Comparison of ENCODE assay signal across 33 cellular contexts in the genomic region with DNA sequence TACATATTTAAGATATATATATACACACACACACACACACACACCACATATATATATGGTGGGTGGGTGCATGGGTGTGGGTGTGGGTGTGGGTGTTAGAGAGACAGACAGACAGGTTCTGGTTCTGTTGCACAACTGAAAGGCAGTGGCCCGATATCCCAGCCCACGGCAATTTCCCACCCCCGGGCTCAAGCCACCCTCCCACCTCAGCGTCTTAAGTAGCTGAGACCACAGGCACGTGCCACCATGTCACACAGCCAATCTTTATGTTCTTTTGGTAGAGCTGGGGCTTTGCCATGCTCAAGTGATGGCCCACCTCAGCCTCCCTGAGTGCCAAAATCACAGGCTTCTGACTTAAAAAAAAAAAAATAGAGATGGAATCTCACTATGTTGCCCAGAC.
"Had no signal": no experiment of that assay in that cellular context is flagged by ENCODE, and none has a peak within 500 bp of the region (broad histone marks: within the 10 kb centered on the region; RNA-seq: fewer than 3 reads in every experiment).

No MANE protein-coding gene starts in this region.

- ATAC-seq: activated naive CD4-positive, alpha-beta T cell treated with anti-CD3 and anti-CD28 coated beads, Interleukin-2, amount 50 U/mL, for 72 hours; activated naive CD8-positive, alpha-beta T cell treated with anti-CD3 and anti-CD28 coated beads, Interleukin-2, amount 50 U/mL, for 24 hours; activated T-cell treated with anti-CD3 and anti-CD28 coated beads, Interleukin-2, amount 50 U/mL, for 4 hours; activated T-cell treated with anti-CD3 and anti-CD28 coated beads, Interleukin-2, amount 50 U/mL, for 72 hours; activated T-helper 17 cell treated with anti-CD3 and anti-CD28 coated beads, Interleukin-2, amount 50 U/mL, for 72 hours; body of pancreas had no signal

- H3K36me3 ChIP-seq: adrenal gland, ascending aorta, brain microvascular endothelial cell, breast epithelium, cardiac muscle cell had no signal

- FAIRE-seq: astrocyte, bronchial epithelial cell had no signal

- H3K4me3 ChIP-seq: adrenal gland, ascending aorta, body of pancreas, breast epithelium, cardiac muscle cell had no signal

- H3K9me3 ChIP-seq: adrenal gland, ascending aorta, body of pancreas, breast epithelium had no signal

- DNase-seq: activated effector memory CD4-positive, alpha-beta T cell treated with anti-CD3 and anti-CD28 coated beads, Interleukin-2, amount 50 U/mL, for 16 hours; activated effector memory CD4-positive, alpha-beta T cell treated with Interleukin-2 at 50 U/mL for 16 hours; activated gamma-delta T cell; activated gamma-delta T cell treated with Interleukin-2 at 50 U/mL for 16 hours; activated naive CD4-positive, alpha-beta T cell; activated naive CD4-positive, alpha-beta T cell treated with anti-CD3 and anti-CD28 coated beads for 36 hours; activated naive CD4-positive, alpha-beta T cell treated with anti-CD3 and anti-CD28 coated beads, Interleukin-2, amount 10 ng/mL, durations not matched to agents 7 days and 5 days; activated naive CD4-positive, alpha-beta T cell treated with anti-CD3 and anti-CD28 coated beads, Interleukin-2, amount 50 U/mL, for 16 hours; activated naive CD4-positive, alpha-beta T cell treated with Interleukin-2 at 50 U/mL for 16 hours; activated naive CD8-positive, alpha-beta T cell treated with anti-CD3 and anti-CD28 coated beads for 36 hours; activated naive CD8-positive, alpha-beta T cell treated with anti-CD3 and anti-CD28 coated beads, Interleukin-2, amount 10 ng/mL, durations not matched to agents 7 days and 5 days; activated naive CD8-positive, alpha-beta T cell treated with anti-CD3 and anti-CD28 coated beads, Interleukin-2, amount 50 U/mL, for 24 hours; activated T-cell treated with anti-CD3 and anti-CD28 coated beads, Interleukin-2, amount 50 U/mL, for 1 hour; activated T-cell treated with anti-CD3 and anti-CD28 coated beads, Interleukin-2, amount 50 U/mL, for 24 hours; activated T-cell treated with anti-CD3 and anti-CD28 coated beads, Interleukin-2, amount 50 U/mL, for 4 hours; activated T-cell treated with anti-CD3 and anti-CD28 coated beads, Interleukin-2, amount 50 U/mL, for 48 hours; activated T-cell treated with anti-CD3 and anti-CD28 coated beads, Interleukin-2, amount 50 U/mL, for 72 hours; adrenal gland; amniotic stem cell; amygdala; anterior cingulate cortex; body of pancreas; brain microvascular endothelial cell; caudate nucleus; central memory CD4-positive, alpha-beta T cell; cerebellar nuclear complex had no signal

- H3K27me3 ChIP-seq: adrenal gland, ascending aorta, body of pancreas, brain microvascular endothelial cell, breast epithelium, cardiac muscle cell had no signal

- H3K4me1 ChIP-seq: adrenal gland, ascending aorta, body of pancreas, breast epithelium had no signal

- H3K27ac ChIP-seq: adrenal gland, ascending aorta, body of pancreas, brain microvascular endothelial cell, breast epithelium, cardiac muscle cell had no signal
